ENCODE assay signal across 22 cellular contexts in the genomic region with DNA sequence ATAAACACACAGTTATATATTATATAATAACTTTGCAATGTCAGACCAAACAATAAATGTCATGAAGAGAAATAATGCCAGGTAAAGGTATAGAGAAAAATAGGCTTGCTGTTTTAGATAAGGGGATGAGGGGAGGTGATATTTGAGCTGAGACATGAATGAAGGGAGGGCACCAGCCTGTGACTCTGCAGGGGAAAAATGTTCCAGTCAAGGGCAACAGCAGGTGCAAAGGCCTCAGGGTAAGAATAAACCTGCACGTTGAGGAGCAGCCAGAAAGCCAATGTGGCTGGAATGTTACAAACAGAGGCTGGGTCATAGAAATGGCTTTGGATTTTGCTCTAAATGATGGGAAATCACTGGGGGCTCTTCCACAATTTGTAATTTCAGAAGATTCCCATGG.
"Had no signal": no experiment of that assay in that cellular context is flagged by ENCODE, and none has a peak within 500 bp of the region (broad histone marks: within the 10 kb centered on the region; RNA-seq: fewer than 3 reads in every experiment).

No MANE protein-coding gene starts in this region.

- H3K27ac ChIP-seq: breast epithelium, left ventricle myocardium inferior, spleen, suprapubic skin, tibial artery, upper lobe of right lung had no signal

- H3K4me1 ChIP-seq: breast epithelium, spleen, tibial artery, upper lobe of right lung had no signal

- H3K9me3 ChIP-seq: breast epithelium, left ventricle myocardium inferior, mucosa of descending colon, spleen, suprapubic skin, tibial artery, upper lobe of right lung had no signal

- ATAC-seq: activated naive CD4-positive, alpha-beta T cell treated with anti-CD3 and anti-CD28 coated beads, Interleukin-2, amount 50 U/mL, for 72 hours; activated T-cell treated with anti-CD3 and anti-CD28 coated beads, Interleukin-2, amount 50 U/mL, for 72 hours; effector memory CD8-positive, alpha-beta T cell; mucosa of descending colon; T-cell; upper lobe of right lung had no signal

- H3K4me3 ChIP-seq: breast epithelium, left ventricle myocardium inferior, lung, mucosa of descending colon, sigmoid colon, spleen, suprapubic skin, tibial artery, upper lobe of right lung had no signal

- DNase-seq: activated B cell treated with CpG ODN at 0.5 μM for 24 hours; activated naive CD4-positive, alpha-beta T cell; activated T-cell treated with anti-CD3 and anti-CD28 coated beads for 4 hours; activated T-cell treated with anti-CD3 and anti-CD28 coated beads, Interleukin-2, amount 50 U/mL, for 72 hours; central memory CD4-positive, alpha-beta T cell; effector memory CD8-positive, alpha-beta T cell; erythroblast; head of caudate nucleus; kidney glomerular epithelial cell; left ventricle myocardium inferior; mucosa of descending colon; posterior cingulate gyrus; spleen; stimulated activated naive CD4-positive, alpha-beta T cell; T-cell; tibial artery; upper lobe of right lung had no signal

- H3K36me3 ChIP-seq: breast epithelium, left ventricle myocardium inferior, sigmoid colon, spleen, suprapubic skin, tibial artery, upper lobe of right lung had no signal

- H3K27me3 ChIP-seq: breast epithelium, spleen, suprapubic skin, tibial artery, upper lobe of right lung had no signal
